ENCODE assay signal across 1 cellular context in genomic region chr2:47048801-47049480, GRCh38.
TF ChIP-seq lines count a peak whose summit lies in the region.

No MANE protein-coding gene starts in this region.

TF ChIP-seq in IMR-90, 13 proteins besides CTCF, POLR2A, EP300 and RAD21 (continued from another document):
- TF ChIP-seq USF2 (IDR thresholded peaks at IDR 0.05; ENCODE audit: low read depth, low read length) (no peak), MAFK (IDR thresholded peaks at IDR 0.05; ENCODE audit: low read depth, low read length) (no peak), MAZ (IDR thresholded peaks at IDR 0.05; ENCODE audit: borderline replicate concordance, low read depth, low read length) (no peak), RFX5 (IDR thresholded peaks at IDR 0.05; ENCODE audit: low read depth, low read length) (no peak), SMC3 (IDR thresholded peaks at IDR 0.05; ENCODE audit: low read depth, low read length) (no peak), CHD1 (IDR thresholded peaks at IDR 0.05; ENCODE audit: low read depth, low read length) (no peak), BHLHE40 (IDR thresholded peaks at IDR 0.05; ENCODE audit: low read depth, low read length) (no peak), MXI1 (IDR thresholded peaks at IDR 0.05; ENCODE audit: borderline replicate concordance, low read depth, low read length) (no peak), NFE2L2 (IDR thresholded peaks at IDR 0.05; ENCODE audit: low read depth, low read length) (no peak), RCOR1 (IDR thresholded peaks at IDR 0.05; ENCODE audit: insufficient replicate concordance, low read length) (no peak), CEBPB (IDR thresholded peaks at IDR 0.05; ENCODE audit: low read depth, low read length) (no peak)
- TF ChIP-seq, protein P1, sequence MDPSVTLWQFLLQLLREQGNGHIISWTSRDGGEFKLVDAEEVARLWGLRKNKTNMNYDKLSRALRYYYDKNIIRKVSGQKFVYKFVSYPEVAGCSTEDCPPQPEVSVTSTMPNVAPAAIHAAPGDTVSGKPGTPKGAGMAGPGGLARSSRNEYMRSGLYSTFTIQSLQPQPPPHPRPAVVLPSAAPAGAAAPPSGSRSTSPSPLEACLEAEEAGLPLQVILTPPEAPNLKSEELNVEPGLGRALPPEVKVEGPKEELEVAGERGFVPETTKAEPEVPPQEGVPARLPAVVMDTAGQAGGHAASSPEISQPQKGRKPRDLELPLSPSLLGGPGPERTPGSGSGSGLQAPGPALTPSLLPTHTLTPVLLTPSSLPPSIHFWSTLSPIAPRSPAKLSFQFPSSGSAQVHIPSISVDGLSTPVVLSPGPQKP (IDR thresholded peaks at IDR 0.05; ENCODE audit: borderline replicate concordance, low read depth, low read length) = no peak
